Comparison of ENCODE assay signal across 8 cellular contexts in genomic region chr21:36155603-36156338, GRCh38. TPM values are rescaled to one million over a fixed set of nuclear protein-coding genes. Genes with fewer than 3 reads are reported as not detected.
DNase-seq lines count a peak whose midpoint lies in the region; ATAC-seq, FAIRE-seq and TF ChIP-seq lines count a peak whose summit lies in the region.

No MANE protein-coding gene starts in this region.

- no peaks in the 10 kb centered on the region for H3K9me1 ChIP-seq in endothelial cell of umbilical vein (replicated peaks; ENCODE audit: control insufficient read depth, extremely low read depth, insufficient read depth, low read length)

- peak; percentile 7 for DNase-seq in activated T-cell treated with anti-CD3 and anti-CD28 coated beads, Interleukin-2, amount 50 U/mL, for 4 hours
- DNase-seq in activated T-cell treated with anti-CD3 and anti-CD28 coated beads, Interleukin-2, amount 50 U/mL, for 48 hours = no peak
- DNase-seq in OCI-LY7 (ENCODE audit: low spot score) (no peak), endothelial cell of umbilical vein (ENCODE audit: low read depth, low spot score) (no peak), neural crest cell (ENCODE audit: low read depth, low spot score) (no peak), GM10248 (ENCODE audit: extremely low spot score) (no peak), CD1c-positive myeloid dendritic cell (ENCODE audit: extremely low spot score) (no peak)
- DNase-seq in stimulated activated CD4-positive, alpha-beta T cell treated with anti-CD3 and anti-CD28 coated beads, Interleukin-15, amount 100 ng/mL, for 24 hours = no peak

- H3K79me2 ChIP-seq in OCI-LY7 (ENCODE audit: insufficient read depth, low read depth, low read length) = no peaks in the 10 kb centered on the region
- no peaks in the 10 kb centered on the region for H3K79me2 ChIP-seq in endothelial cell of umbilical vein (ENCODE audit: control insufficient read depth, insufficient read depth, low read length)

- TF ChIP-seq CTCF in OCI-LY7 (conservative IDR thresholded peaks at IDR 0.05; ENCODE audit: low read length) = no peak
- TF ChIP-seq CTCF in endothelial cell of umbilical vein (IDR thresholded peaks at IDR 0.05; ENCODE audit: extremely low read depth in 1 of 2, insufficient read depth in 1 of 2, low read depth in 1 of 2, low read length in 2 of 2) = no peak
- TF ChIP-seq CTCF in neural crest cell (conservative IDR thresholded peaks at IDR 0.05) = no peak
- TF ChIP-seq CTCF in GM10248 (IDR thresholded peaks at IDR 0.05; ENCODE audit: control extremely low read depth, extremely low read depth, low read depth, missing control alignments) = no peak

- H4K20me1 ChIP-seq in OCI-LY7 (ENCODE audit: insufficient read depth, low read length) = no peaks in the 10 kb centered on the region
- no peaks in the 10 kb centered on the region for H4K20me1 ChIP-seq in endothelial cell of umbilical vein (replicated peaks; ENCODE audit: control insufficient read depth, extremely low read depth, insufficient read depth, low read length)

- intact Hi-C loops in OCI-LY7 (cut with micrococcal nuclease; ENCODE audit: unreplicated experiment) = loop anchor here (1.0 kb wide), 1 partner anchor 98 kb away; no protein-coding TSS in a partner anchor
- intact Hi-C loops in endothelial cell of umbilical vein (cut with micrococcal nuclease) = loop anchor here (1.0 kb wide), 2 partner anchors 20 to 165 kb away; partner anchors contain the start of genes CBR3 and MORC3

- H3K4me2 ChIP-seq in OCI-LY7 (ENCODE audit: low read length) (peak overlapping the region; percentile 52; the same call in 1 of the 2 replicates), endothelial cell of umbilical vein (ENCODE audit: insufficient read depth, low read length) (peak overlapping the region; percentile 73)

- H3K27me3 Mint-ChIP-seq in activated T-cell treated with anti-CD3 and anti-CD28 coated beads, Interleukin-2, amount 50 U/mL, for 4 hours (ENCODE audit: low read depth) = no peaks in the 10 kb centered on the region
- peaks cover 48% of the 10 kb centered on the region for H3K27me3 Mint-ChIP-seq in neural crest cell (ENCODE audit: low read depth)

- H3K4me1 ChIP-seq in OCI-LY7 (ENCODE audit: insufficient read depth, low read length, poor library complexity, severe bottlenecking) = peaks cover 14% of the 10 kb centered on the region
- peaks cover 12% of the 10 kb centered on the region for H3K4me1 ChIP-seq in endothelial cell of umbilical vein (ENCODE audit: control insufficient read depth, extremely low read depth, insufficient read depth, low read length)

- H3K27ac Mint-ChIP-seq in neural crest cell (ENCODE audit: unreplicated experiment) = no peak overlapping the region

- CTCF ChIA-PET in OCI-LY7 (lab: Charles Lee; ENCODE audit: unreplicated experiment) (no interaction called here), endothelial cell of umbilical vein (lab: Charles Lee) (interaction anchor here (0.9 to 1.1 kb wide), 2 partner anchors 54 to 174 kb away, joined by 3 read pairs; no protein-coding TSS in a partner anchor), GM10248 (lab: Yijun Ruan, JAX) (interaction anchor here (2.5 to 6.9 kb wide), 2 partner anchors 15 to 54 kb away, joined by 8 to 61 read pairs; no protein-coding TSS in a partner anchor)

- peaks cover 4% of the 10 kb centered on the region for H3K36me3 Mint-ChIP-seq in activated T-cell treated with anti-CD3 and anti-CD28 coated beads, Interleukin-2, amount 50 U/mL, for 4 hours (ENCODE audit: insufficient read depth)
- peaks cover 2% of the 10 kb centered on the region for H3K36me3 Mint-ChIP-seq in neural crest cell (ENCODE audit: low read depth)

- ATAC-seq in activated T-cell treated with anti-CD3 and anti-CD28 coated beads, Interleukin-2, amount 50 U/mL, for 4 hours = no peak

- dilution Hi-C loops in endothelial cell of umbilical vein (cut with MboI; ENCODE audit: extremely low pct_ligation_motif_present, low sequenced_read_pairs) = no loop called here

- H3K4me1 Mint-ChIP-seq in activated T-cell treated with anti-CD3 and anti-CD28 coated beads, Interleukin-2, amount 50 U/mL, for 4 hours (ENCODE audit: low read depth) = peaks cover 27% of the 10 kb centered on the region
- H3K4me1 Mint-ChIP-seq in neural crest cell = peaks cover 10% of the 10 kb centered on the region

- H3K9me2 ChIP-seq in OCI-LY7 (ENCODE audit: insufficient read depth, low read length) = no peaks in the 10 kb centered on the region

- no TSS peak for BruUV-seq in OCI-LY7 (replicated peaks; lab: Mats Ljungman, UMichigan)
- TSS peak; percentile 53 for BruUV-seq in endothelial cell of umbilical vein (replicated peaks; lab: Mats Ljungman, UMichigan)

- no peak overlapping the region for H2AFZ ChIP-seq in OCI-LY7 (ENCODE audit: low read length)
- peak overlapping the region; percentile 99 for H2AFZ ChIP-seq in endothelial cell of umbilical vein (ENCODE audit: low read depth, low read length)

- no peak for FAIRE-seq in endothelial cell of umbilical vein (lab: Jason Lieb, UNC)

- no peaks in the 10 kb centered on the region for H3K36me3 ChIP-seq in OCI-LY7 (ENCODE audit: insufficient read depth, low read length)
- H3K36me3 ChIP-seq in endothelial cell of umbilical vein (ENCODE audit: control insufficient read depth in 2 of 2, extremely low read depth in 1 of 2, insufficient read depth in 2 of 2, low read length in 2 of 2) = no peaks in the 10 kb centered on the region

- no peak for TF ChIP-seq POLR2A in endothelial cell of umbilical vein (IDR thresholded peaks at IDR 0.05; ENCODE audit: low read depth, low read length)

- no peaks in the 10 kb centered on the region for H3K9me3 Mint-ChIP-seq in activated T-cell treated with anti-CD3 and anti-CD28 coated beads, Interleukin-2, amount 50 U/mL, for 4 hours
- H3K9me3 Mint-ChIP-seq in neural crest cell = no peaks in the 10 kb centered on the region

- peaks cover 6% of the 10 kb centered on the region; the same call in 1 of the 2 replicates for H3K9me3 ChIP-seq in OCI-LY7 (ENCODE audit: low read length)
- no peaks in the 10 kb centered on the region for H3K9me3 ChIP-seq in endothelial cell of umbilical vein (replicated peaks; ENCODE audit: control insufficient read depth, insufficient read depth, low read length)

- peak overlapping the region; percentile 79 for H3K4me3 ChIP-seq in OCI-LY7 (ENCODE audit: low read depth, low read length, poor library complexity, severe bottlenecking)
- peak overlapping the region; percentile 38 to 62 (median 50) for H3K4me3 ChIP-seq in endothelial cell of umbilical vein (replicated peaks in 1 of 3; ENCODE audit: insufficient read depth in 1 of 3, low read depth in 1 of 3, low read length in 3 of 3)

- H3K27me3 ChIP-seq in endothelial cell of umbilical vein (ENCODE audit: control insufficient read depth in 2 of 2, insufficient read depth in 2 of 2, low read length in 2 of 2) = peaks cover 2 to 5% of the 10 kb centered on the region in 2 experiments

- peak overlapping the region; percentile 41 for H3K9ac ChIP-seq in endothelial cell of umbilical vein (replicated peaks; ENCODE audit: extremely low read depth, insufficient read depth, low read length)

- peak overlapping the region; percentile 84 for H3K4me3 Mint-ChIP-seq in activated T-cell treated with anti-CD3 and anti-CD28 coated beads, Interleukin-2, amount 50 U/mL, for 4 hours
- peak overlapping the region; percentile 96 for H3K4me3 Mint-ChIP-seq in neural crest cell

- no peak overlapping the region for H3K27ac ChIP-seq in OCI-LY7 (ENCODE audit: low read depth, low read length, poor library complexity, severe bottlenecking)
- H3K27ac ChIP-seq in endothelial cell of umbilical vein (ENCODE audit: insufficient read depth, low read depth, low read length) = no peak overlapping the region

- POLR2A ChIA-PET in OCI-LY7 (lab: Charles Lee) = interaction anchor here (0.6 to 1.5 kb wide), 2 partner anchors 131 to 164 kb away, joined by 3 read pairs; partner anchors contain the start of gene MORC3
- POLR2A ChIA-PET in endothelial cell of umbilical vein (lab: Charles Lee) = interaction anchor here (0.6 to 1.8 kb wide), 2 partner anchors 164 to 197 kb away, joined by 7 to 11 read pairs; partner anchors contain the start of gene MORC3
- POLR2A ChIA-PET in GM10248 (lab: Yijun Ruan, JAX) = no interaction called here

TF ChIP-seq in endothelial cell of umbilical vein, 7 proteins besides CTCF, POLR2A, EP300 and RAD21:
- TF ChIP-seq POLR2AphosphoS5 (IDR thresholded peaks at IDR 0.05; ENCODE audit: insufficient read depth, low read depth, low read length) (peak; percentile 42), FOS (IDR thresholded peaks at IDR 0.05; ENCODE audit: borderline replicate concordance, insufficient read depth, low read length) (no peak)

RNA-seq across cellular contexts. Expression of gene DOP1B, which starts 0.9 kb away (rescaled TPM):
- 10 to 100 TPM in 1 of 3 donors, 1 to 10 TPM in 2; 8.1 to 10.8 (median 9.6) TPM for total RNA-seq in activated T-cell treated with anti-CD3 and anti-CD28 coated beads, Interleukin-2, amount 50 U/mL, for 4 hours
- 4.2 and 4.9 TPM in 2 replicates for total RNA-seq in OCI-LY7 (2014; rRNA removed; shearing (Covaris generic))
- 9.2 and 9.7 TPM in 2 replicates for total RNA-seq in OCI-LY7 (2022)
- total RNA-seq in endothelial cell of umbilical vein = 9.3 and 9.9 TPM in 2 replicates
- 3.7 and 4.0 TPM in 2 replicates for polyA plus RNA-seq in endothelial cell of umbilical vein
- polyA plus RNA-seq in endothelial cell of umbilical vein (2011; cell fraction: cytosol; rRNA removed) = 3.2 and 3.9 TPM in 2 replicates
- polyA plus RNA-seq in endothelial cell of umbilical vein (2011; cell fraction: nucleus; rRNA removed) = 5.9 and 10.1 TPM in 2 replicates
- polyA plus RNA-seq in endothelial cell of umbilical vein (2012) = 6.7 and 7.3 TPM in 2 replicates
- 6.9 and 8.3 TPM in 2 replicates for polyA minus RNA-seq in endothelial cell of umbilical vein
- polyA minus RNA-seq in endothelial cell of umbilical vein (2011; cell fraction: cytosol; rRNA and poly(A)+ RNA removed) = 1.8 TPM
- polyA minus RNA-seq in endothelial cell of umbilical vein (2011; cell fraction: nucleus; rRNA and poly(A)+ RNA removed) = 7.9 and 9.7 TPM in 2 replicates
- total RNA-seq in neural crest cell = 13.5 and 14.5 TPM in 2 replicates

RNA-seq across cellular contexts. Expression of gene CBR3, which starts 20.9 kb away (rescaled TPM):
- 1 to 10 TPM; 3.6 to 7.6 (median 6.7) TPM for total RNA-seq in activated T-cell treated with anti-CD3 and anti-CD28 coated beads, Interleukin-2, amount 50 U/mL, for 4 hours
- not detected in 2 replicates for total RNA-seq in OCI-LY7 (2014; rRNA removed; shearing (Covaris generic))
- total RNA-seq in OCI-LY7 (2022) = not detected in 2 replicates
- 10.8 and 13.3 TPM in 2 replicates for total RNA-seq in endothelial cell of umbilical vein
- 8.5 and 9.7 TPM in 2 replicates for polyA plus RNA-seq in endothelial cell of umbilical vein
- polyA plus RNA-seq in endothelial cell of umbilical vein (2011; cell fraction: cytosol; rRNA removed) = 9.2 and 9.8 TPM in 2 replicates
- 2.9 and 4.0 TPM in 2 replicates for polyA plus RNA-seq in endothelial cell of umbilical vein (2011; cell fraction: nucleus; rRNA removed)
- 17.7 and 18.2 TPM in 2 replicates for polyA plus RNA-seq in endothelial cell of umbilical vein (2012)
- polyA minus RNA-seq in endothelial cell of umbilical vein = 4.0 and 5.8 TPM in 2 replicates
- polyA minus RNA-seq in endothelial cell of umbilical vein (2011; cell fraction: cytosol; rRNA and poly(A)+ RNA removed) = 4.5 TPM
- 0.77 and 2.6 TPM in 2 replicates for polyA minus RNA-seq in endothelial cell of umbilical vein (2011; cell fraction: nucleus; rRNA and poly(A)+ RNA removed)
- 2.1 and 2.8 TPM in 2 replicates for total RNA-seq in neural crest cell
